1 cellular context compared by ENCODE assay signal in the genomic region with DNA sequence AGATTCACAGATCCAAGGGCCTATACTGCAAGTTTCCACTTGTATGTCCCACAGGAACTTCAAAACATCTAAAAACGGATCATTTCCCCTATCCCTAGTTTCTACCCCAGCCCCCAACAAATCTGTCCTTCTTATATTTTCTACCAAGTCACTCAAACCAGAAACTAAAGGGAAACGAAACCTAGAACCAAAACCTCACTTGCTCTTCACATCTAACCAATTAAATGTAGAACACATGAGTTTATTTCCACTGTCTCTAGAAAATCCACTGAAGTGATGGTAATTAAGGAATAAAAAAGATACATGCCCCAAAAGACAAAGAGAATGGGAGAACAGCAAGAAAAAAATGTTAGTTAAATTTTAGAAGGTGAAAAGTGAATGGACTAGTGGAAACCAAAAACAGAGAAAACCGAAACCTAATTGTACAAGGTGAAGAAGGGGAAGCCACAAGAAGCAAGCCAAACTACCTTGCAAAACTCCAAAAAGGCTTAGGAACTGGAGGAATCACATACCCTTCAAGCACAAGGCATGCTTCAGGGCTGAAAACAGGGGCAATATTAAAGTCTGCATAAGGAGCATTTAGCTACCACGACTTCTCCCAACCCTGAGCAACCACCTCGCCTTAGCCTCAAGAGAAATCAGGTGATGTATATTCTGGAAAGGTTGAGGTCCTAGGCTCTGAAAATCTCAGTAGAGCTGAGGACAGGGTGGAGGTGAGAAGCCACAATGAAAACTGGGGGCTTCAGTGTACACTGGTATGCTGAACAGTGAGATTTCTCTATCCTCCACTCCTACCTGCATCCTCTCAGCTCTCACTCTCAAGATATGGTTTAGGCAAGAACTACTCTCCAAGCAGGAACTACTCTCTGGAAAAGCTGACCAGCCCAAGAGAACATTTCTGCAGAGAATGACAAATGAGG.
TF ChIP-seq lines count a peak whose summit lies in the region.

No MANE protein-coding gene starts in this region.

TF ChIP-seq in GM12878, 131 proteins besides CTCF, POLR2A, EP300 and RAD21 (continued from another document and continues in another):
- TF ChIP-seq SIN3A (IDR thresholded peaks at IDR 0.05; ENCODE audit: low read depth, low read length), result no peak
- TF ChIP-seq, protein P1, sequence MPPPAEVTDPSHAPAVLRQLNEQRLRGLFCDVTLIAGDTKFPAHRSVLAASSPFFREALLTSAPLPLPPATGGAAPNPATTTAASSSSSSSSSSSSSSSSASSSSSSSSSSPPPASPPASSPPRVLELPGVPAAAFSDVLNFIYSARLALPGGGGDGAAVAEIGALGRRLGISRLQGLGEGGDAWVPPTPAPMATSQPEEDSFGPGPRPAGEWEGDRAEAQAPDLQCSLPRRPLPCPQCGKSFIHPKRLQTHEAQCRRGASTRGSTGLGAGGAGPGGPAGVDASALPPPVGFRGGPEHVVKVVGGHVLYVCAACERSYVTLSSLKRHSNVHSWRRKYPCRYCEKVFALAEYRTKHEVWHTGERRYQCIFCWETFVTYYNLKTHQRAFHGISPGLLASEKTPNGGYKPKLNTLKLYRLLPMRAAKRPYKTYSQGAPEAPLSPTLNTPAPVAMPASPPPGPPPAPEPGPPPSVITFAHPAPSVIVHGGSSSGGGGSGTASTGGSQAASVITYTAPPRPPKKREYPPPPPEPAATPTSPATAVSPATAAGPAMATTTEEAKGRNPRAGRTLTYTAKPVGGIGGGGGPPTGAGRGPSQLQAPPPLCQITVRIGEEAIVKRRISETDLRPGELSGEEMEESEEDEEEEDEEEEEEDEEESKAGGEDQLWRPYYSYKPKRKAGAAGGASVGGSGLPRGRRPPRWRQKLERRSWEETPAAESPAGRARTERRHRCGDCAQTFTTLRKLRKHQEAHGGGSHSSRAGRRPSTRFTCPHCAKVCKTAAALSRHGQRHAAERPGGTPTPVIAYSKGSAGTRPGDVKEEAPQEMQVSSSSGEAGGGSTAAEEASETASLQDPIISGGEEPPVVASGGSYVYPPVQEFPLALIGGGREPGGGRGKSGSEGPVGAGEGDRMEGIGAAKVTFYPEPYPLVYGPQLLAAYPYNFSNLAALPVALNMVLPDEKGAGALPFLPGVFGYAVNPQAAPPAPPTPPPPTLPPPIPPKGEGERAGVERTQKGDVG (CRISPR knock-in tag; IDR thresholded peaks at IDR 0.05), result no peak
- TF ChIP-seq SMAD5 (IDR thresholded peaks at IDR 0.05; ENCODE audit: low read depth), result no peak
- TF ChIP-seq, protein P2, sequence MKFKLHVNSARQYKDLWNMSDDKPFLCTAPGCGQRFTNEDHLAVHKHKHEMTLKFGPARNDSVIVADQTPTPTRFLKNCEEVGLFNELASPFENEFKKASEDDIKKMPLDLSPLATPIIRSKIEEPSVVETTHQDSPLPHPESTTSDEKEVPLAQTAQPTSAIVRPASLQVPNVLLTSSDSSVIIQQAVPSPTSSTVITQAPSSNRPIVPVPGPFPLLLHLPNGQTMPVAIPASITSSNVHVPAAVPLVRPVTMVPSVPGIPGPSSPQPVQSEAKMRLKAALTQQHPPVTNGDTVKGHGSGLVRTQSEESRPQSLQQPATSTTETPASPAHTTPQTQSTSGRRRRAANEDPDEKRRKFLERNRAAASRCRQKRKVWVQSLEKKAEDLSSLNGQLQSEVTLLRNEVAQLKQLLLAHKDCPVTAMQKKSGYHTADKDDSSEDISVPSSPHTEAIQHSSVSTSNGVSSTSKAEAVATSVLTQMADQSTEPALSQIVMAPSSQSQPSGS (IDR thresholded peaks at IDR 0.05; ENCODE audit: low read length), result peak; percentile 39; the same call in 1 of the 2 replicates
- TF ChIP-seq SUPT20H (IDR thresholded peaks at IDR 0.05; ENCODE audit: borderline replicate concordance, control insufficient read depth, low read depth, low read length), result no peak
- no peak for TF ChIP-seq STAT1 (conservative IDR thresholded peaks at IDR 0.05)
- no peak for TF ChIP-seq KDM1A (IDR thresholded peaks at IDR 0.05; ENCODE audit: borderline replicate concordance)
- peak; percentile 47; the same call in 1 of the 2 replicates for TF ChIP-seq EED (IDR thresholded peaks at IDR 0.05; ENCODE audit: low read depth)
- TF ChIP-seq SIX5 (IDR thresholded peaks at IDR 0.05; ENCODE audit: low read depth, low read length, severe bottlenecking), result no peak
- no peak for TF ChIP-seq GATAD2B (conservative IDR thresholded peaks at IDR 0.05; ENCODE audit: low read depth)
- TF ChIP-seq HDGF (IDR thresholded peaks at IDR 0.05), result no peak
- no peak for TF ChIP-seq FOXM1 (IDR thresholded peaks at IDR 0.05; ENCODE audit: low read depth, low read length)
- TF ChIP-seq TARDBP (IDR thresholded peaks at IDR 0.05; ENCODE audit: borderline replicate concordance), result no peak
- no peak for TF ChIP-seq RCOR1 (conservative IDR thresholded peaks at IDR 0.05; ENCODE audit: low read depth, low read length)
- peak in 1 of 2 experiments; percentile 40; a peak in 1 of 4 replicates for TF ChIP-seq ETV6 (conservative IDR thresholded peaks at IDR 0.05 in 1 of 2, IDR thresholded peaks at IDR 0.05 in 1 of 2; ENCODE audit: borderline replicate concordance in 1 of 2, low read depth in 1 of 2)
- TF ChIP-seq KAT2A (conservative IDR thresholded peaks at IDR 0.05; ENCODE audit: control insufficient read depth, low read depth, low read length), result no peak
- no peak for TF ChIP-seq CBX5 (IDR thresholded peaks at IDR 0.05; ENCODE audit: low read depth)
- TF ChIP-seq LARP7 (IDR thresholded peaks at IDR 0.05), result no peak
- TF ChIP-seq, protein P3, sequence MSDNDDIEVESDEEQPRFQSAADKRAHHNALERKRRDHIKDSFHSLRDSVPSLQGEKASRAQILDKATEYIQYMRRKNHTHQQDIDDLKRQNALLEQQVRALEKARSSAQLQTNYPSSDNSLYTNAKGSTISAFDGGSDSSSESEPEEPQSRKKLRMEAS (IDR thresholded peaks at IDR 0.05; ENCODE audit: low read depth, low read length), result no peak
- TF ChIP-seq ZNF622 (IDR thresholded peaks at IDR 0.05), result no peak
- TF ChIP-seq BCL11A (IDR thresholded peaks at IDR 0.05; ENCODE audit: low read depth, low read length), result peak; percentile 8; the same call in 1 of the 2 replicates
- no peak for TF ChIP-seq ZNF207 (IDR thresholded peaks at IDR 0.05; ENCODE audit: borderline replicate concordance)
- no peak for TF ChIP-seq GABPA (IDR thresholded peaks at IDR 0.05; ENCODE audit: low read depth)
- TF ChIP-seq BHLHE40 (IDR thresholded peaks at IDR 0.05; ENCODE audit: borderline replicate concordance in 1 of 2, low read depth in 2 of 2, low read length in 1 of 2), result no peak
- TF ChIP-seq CHD1 (IDR thresholded peaks at IDR 0.05; ENCODE audit: low read depth, low read length), result no peak
- TF ChIP-seq MYC (IDR thresholded peaks at IDR 0.05; ENCODE audit: insufficient read depth, insufficient read length, insufficient replicate concordance, low read length, severe bottlenecking), result no peak
- no peak for TF ChIP-seq PAX5 (IDR thresholded peaks at IDR 0.05; ENCODE audit: borderline replicate concordance, low read depth, low read length)
- TF ChIP-seq RUNX3 (IDR thresholded peaks at IDR 0.05; ENCODE audit: low read length), result peak; percentile 76
- no peak for TF ChIP-seq ZZZ3 (IDR thresholded peaks at IDR 0.05; ENCODE audit: control insufficient read depth, insufficient read length, low read depth)
- no peak for TF ChIP-seq CREB1 (IDR thresholded peaks at IDR 0.05; ENCODE audit: low read depth)
- TF ChIP-seq, protein P4, sequence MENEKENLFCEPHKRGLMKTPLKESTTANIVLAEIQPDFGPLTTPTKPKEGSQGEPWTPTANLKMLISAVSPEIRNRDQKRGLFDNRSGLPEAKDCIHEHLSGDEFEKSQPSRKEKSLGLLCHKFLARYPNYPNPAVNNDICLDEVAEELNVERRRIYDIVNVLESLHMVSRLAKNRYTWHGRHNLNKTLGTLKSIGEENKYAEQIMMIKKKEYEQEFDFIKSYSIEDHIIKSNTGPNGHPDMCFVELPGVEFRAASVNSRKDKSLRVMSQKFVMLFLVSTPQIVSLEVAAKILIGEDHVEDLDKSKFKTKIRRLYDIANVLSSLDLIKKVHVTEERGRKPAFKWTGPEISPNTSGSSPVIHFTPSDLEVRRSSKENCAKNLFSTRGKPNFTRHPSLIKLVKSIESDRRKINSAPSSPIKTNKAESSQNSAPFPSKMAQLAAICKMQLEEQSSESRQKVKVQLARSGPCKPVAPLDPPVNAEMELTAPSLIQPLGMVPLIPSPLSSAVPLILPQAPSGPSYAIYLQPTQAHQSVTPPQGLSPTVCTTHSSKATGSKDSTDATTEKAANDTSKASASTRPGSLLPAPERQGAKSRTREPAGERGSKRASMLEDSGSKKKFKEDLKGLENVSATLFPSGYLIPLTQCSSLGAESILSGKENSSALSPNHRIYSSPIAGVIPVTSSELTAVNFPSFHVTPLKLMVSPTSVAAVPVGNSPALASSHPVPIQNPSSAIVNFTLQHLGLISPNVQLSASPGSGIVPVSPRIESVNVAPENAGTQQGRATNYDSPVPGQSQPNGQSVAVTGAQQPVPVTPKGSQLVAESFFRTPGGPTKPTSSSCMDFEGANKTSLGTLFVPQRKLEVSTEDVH (IDR thresholded peaks at IDR 0.05; ENCODE audit: low read depth, partially characterized antibody), result no peak
- no peak for TF ChIP-seq PML (IDR thresholded peaks at IDR 0.05; ENCODE audit: low read length)
- TF ChIP-seq RB1 (IDR thresholded peaks at IDR 0.05; ENCODE audit: borderline replicate concordance), result no peak
- TF ChIP-seq RAD51 (IDR thresholded peaks at IDR 0.05), result no peak
- TF ChIP-seq JUNB (IDR thresholded peaks at IDR 0.05), result no peak
- TF ChIP-seq MTA2 (IDR thresholded peaks at IDR 0.05; ENCODE audit: low read depth), result peak; percentile 86
- no peak for TF ChIP-seq EGR1 (IDR thresholded peaks at IDR 0.05; ENCODE audit: borderline replicate concordance in 1 of 2, low read depth in 2 of 2, low read length in 2 of 2)
- TF ChIP-seq, protein P5, sequence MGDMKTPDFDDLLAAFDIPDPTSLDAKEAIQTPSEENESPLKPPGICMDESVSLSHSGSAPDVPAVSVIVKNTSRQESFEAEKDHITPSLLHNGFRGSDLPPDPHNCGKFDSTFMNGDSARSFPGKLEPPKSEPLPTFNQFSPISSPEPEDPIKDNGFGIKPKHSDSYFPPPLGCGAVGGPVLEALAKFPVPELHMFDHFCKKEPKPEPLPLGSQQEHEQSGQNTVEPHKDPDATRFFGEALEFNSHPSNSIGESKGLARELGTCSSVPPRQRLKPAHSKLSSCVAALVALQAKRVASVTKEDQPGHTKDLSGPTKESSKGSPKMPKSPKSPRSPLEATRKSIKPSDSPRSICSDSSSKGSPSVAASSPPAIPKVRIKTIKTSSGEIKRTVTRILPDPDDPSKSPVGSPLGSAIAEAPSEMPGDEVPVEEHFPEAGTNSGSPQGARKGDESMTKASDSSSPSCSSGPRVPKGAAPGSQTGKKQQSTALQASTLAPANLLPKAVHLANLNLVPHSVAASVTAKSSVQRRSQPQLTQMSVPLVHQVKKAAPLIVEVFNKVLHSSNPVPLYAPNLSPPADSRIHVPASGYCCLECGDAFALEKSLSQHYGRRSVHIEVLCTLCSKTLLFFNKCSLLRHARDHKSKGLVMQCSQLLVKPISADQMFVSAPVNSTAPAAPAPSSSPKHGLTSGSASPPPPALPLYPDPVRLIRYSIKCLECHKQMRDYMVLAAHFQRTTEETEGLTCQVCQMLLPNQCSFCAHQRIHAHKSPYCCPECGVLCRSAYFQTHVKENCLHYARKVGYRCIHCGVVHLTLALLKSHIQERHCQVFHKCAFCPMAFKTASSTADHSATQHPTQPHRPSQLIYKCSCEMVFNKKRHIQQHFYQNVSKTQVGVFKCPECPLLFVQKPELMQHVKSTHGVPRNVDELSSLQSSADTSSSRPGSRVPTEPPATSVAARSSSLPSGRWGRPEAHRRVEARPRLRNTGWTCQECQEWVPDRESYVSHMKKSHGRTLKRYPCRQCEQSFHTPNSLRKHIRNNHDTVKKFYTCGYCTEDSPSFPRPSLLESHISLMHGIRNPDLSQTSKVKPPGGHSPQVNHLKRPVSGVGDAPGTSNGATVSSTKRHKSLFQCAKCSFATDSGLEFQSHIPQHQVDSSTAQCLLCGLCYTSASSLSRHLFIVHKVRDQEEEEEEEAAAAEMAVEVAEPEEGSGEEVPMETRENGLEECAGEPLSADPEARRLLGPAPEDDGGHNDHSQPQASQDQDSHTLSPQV (IDR thresholded peaks at IDR 0.05), result no peak
- no peak for TF ChIP-seq SRF (IDR thresholded peaks at IDR 0.05; ENCODE audit: low read depth in 2 of 2, low read length in 2 of 2)
- no peak for TF ChIP-seq MXI1 (IDR thresholded peaks at IDR 0.05; ENCODE audit: low read depth, low read length)
- TF ChIP-seq WRNIP1 (IDR thresholded peaks at IDR 0.05; ENCODE audit: borderline replicate concordance, low read depth, low read length), result no peak
- no peak for TF ChIP-seq TBL1XR1 (IDR thresholded peaks at IDR 0.05; ENCODE audit: low read depth, low read length)
- no peak for TF ChIP-seq PAX8 (IDR thresholded peaks at IDR 0.05)
- no peak for TF ChIP-seq SREBF1 (IDR thresholded peaks at IDR 0.05; ENCODE audit: low read length)
- no peak for TF ChIP-seq CHD2 (IDR thresholded peaks at IDR 0.05; ENCODE audit: borderline replicate concordance, low read depth, low read length)
- peak; percentile 82 to 91 for TF ChIP-seq IKZF2 (IDR thresholded peaks at IDR 0.05)
- no peak for TF ChIP-seq NR2C1 (IDR thresholded peaks at IDR 0.05)
- no peak for TF ChIP-seq ZBED1 (IDR thresholded peaks at IDR 0.05; ENCODE audit: borderline replicate concordance)
- peak; percentile 62 for TF ChIP-seq SPI1 (IDR thresholded peaks at IDR 0.05; ENCODE audit: borderline replicate concordance, insufficient read depth, low read depth, low read length)
- TF ChIP-seq, protein P6, sequence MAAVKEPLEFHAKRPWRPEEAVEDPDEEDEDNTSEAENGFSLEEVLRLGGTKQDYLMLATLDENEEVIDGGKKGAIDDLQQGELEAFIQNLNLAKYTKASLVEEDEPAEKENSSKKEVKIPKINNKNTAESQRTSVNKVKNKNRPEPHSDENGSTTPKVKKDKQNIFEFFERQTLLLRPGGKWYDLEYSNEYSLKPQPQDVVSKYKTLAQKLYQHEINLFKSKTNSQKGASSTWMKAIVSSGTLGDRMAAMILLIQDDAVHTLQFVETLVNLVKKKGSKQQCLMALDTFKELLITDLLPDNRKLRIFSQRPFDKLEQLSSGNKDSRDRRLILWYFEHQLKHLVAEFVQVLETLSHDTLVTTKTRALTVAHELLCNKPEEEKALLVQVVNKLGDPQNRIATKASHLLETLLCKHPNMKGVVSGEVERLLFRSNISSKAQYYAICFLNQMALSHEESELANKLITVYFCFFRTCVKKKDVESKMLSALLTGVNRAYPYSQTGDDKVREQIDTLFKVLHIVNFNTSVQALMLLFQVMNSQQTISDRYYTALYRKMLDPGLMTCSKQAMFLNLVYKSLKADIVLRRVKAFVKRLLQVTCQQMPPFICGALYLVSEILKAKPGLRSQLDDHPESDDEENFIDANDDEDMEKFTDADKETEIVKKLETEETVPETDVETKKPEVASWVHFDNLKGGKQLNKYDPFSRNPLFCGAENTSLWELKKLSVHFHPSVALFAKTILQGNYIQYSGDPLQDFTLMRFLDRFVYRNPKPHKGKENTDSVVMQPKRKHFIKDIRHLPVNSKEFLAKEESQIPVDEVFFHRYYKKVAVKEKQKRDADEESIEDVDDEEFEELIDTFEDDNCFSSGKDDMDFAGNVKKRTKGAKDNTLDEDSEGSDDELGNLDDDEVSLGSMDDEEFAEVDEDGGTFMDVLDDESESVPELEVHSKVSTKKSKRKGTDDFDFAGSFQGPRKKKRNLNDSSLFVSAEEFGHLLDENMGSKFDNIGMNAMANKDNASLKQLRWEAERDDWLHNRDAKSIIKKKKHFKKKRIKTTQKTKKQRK (IDR thresholded peaks at IDR 0.05; ENCODE audit: low read depth, low read length), result no peak
